Comparison of ENCODE assay signal across 11 cellular contexts in the genomic region with DNA sequence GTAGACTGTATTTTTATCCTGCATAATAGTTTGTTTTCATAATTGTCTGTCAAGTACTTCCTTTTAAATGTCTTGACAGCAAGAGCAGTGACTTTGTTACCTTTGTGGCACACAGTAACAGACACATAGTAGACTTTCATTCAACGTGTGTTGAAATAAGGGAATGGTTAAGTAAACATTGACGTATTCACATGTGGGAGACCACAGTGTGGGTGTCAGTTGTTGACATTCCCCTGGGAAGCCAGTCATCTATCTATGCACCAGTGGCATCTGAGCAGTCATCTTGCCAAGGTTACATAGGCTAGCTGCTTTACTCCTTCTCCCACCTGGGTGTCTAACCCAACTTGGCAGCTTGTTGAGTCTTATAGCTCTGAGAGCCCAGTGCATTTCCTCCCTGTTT. TPM values are rescaled to one million over a fixed set of nuclear protein-coding genes. Genes with fewer than 3 reads are reported as not detected.
DNase-seq lines count a peak whose midpoint lies in the region; ATAC-seq, FAIRE-seq and TF ChIP-seq lines count a peak whose summit lies in the region.
"Had no signal": no experiment of that assay in that cellular context is flagged by ENCODE, and none has a peak within 500 bp of the region (broad histone marks: within the 10 kb centered on the region; RNA-seq: fewer than 3 reads in every experiment).

No MANE protein-coding gene starts in this region.

- no peaks in the 10 kb centered on the region for H3K9me3 ChIP-seq in A549
- H3K9me3 ChIP-seq: MG63, thyroid gland had no signal

- H3K9me3 Mint-ChIP-seq in glutamatergic neuron (ENCODE audit: unreplicated experiment): peaks cover 9% of the 10 kb centered on the region

- H3K27ac Mint-ChIP-seq in glutamatergic neuron (ENCODE audit: unreplicated experiment): peak overlapping the region; percentile 95

- H3K4me3 Mint-ChIP-seq in glutamatergic neuron (ENCODE audit: unreplicated experiment): peak overlapping the region; percentile 94

- no peak for FAIRE-seq in A549 (lab: Jason Lieb, UNC)

- no peak for TF ChIP-seq EP300 in A549 (IDR thresholded peaks at IDR 0.05)

- ATAC-seq in A549 (no peak), GM21381 (IDR thresholded peaks at IDR 0.05; ENCODE audit: unreplicated experiment) (no peak), left lobe of liver (no peak)

- no peak for TF ChIP-seq POLR2A in A549 (IDR thresholded peaks at IDR 0.05; ENCODE audit: low read length)

- no peak overlapping the region for H3K4me3 ChIP-seq in A549

- TF ChIP-seq CTCF in A549 (IDR thresholded peaks at IDR 0.05) (no peak), VCaP (conservative IDR thresholded peaks at IDR 0.05) (no peak), glutamatergic neuron (IDR thresholded peaks at IDR 0.05; ENCODE audit: partially characterized antibody, unreplicated experiment) (no peak)

- peak in 1 of 2 experiments; percentile 19 for DNase-seq in A549 (ENCODE audit: low read depth in 1 of 2, low spot score in 1 of 2)
- peak; percentile 6 for DNase-seq in DMS53 treated with DMSO at 0.1 percent for 48 hours (lab: John Stamatoyannopoulos, UW; ENCODE audit: unreplicated experiment)
- DNase-seq in glutamatergic neuron: no peak
- no peak for DNase-seq in ecto neural progenitor cell (ENCODE audit: low spot score)
- no peak for DNase-seq in left lobe of liver (ENCODE audit: low spot score)
- no peak for DNase-seq in NCI-H1694 treated with DMSO at 0.1 percent for 48 hours (lab: John Stamatoyannopoulos, UW)
- DNase-seq: DMS79 treated with DMSO at 0.1 percent for 48 hours, MG63, thyroid gland had no signal

- CTCF ChIA-PET in A549 (lab: Yijun Ruan, JAX): interaction anchor here (0.8 to 2.6 kb wide), 5 partner anchors 20 to 253 kb away, joined by 3 to 12 read pairs (median 3); partner anchors contain the start of gene ABCB10

- TF ChIP-seq RAD21 in A549 (conservative IDR thresholded peaks at IDR 0.05 in 1 of 2, IDR thresholded peaks at IDR 0.05 in 1 of 2): no peak

- 44% methylated on average over 2 of the region's 2 CpGs for WGBS in A549 (ENCODE audit: missing lambda C conversion rate)

- H3K4me1 Mint-ChIP-seq in glutamatergic neuron (ENCODE audit: low read depth, unreplicated experiment): peaks cover 10% of the 10 kb centered on the region

- peaks cover 6% of the 10 kb centered on the region for H3K27me3 Mint-ChIP-seq in glutamatergic neuron (ENCODE audit: unreplicated experiment)

- peak overlapping the region; percentile 85 for H3K4me2 ChIP-seq in A549

- H3K4me1 ChIP-seq in A549: peaks cover 18% of the 10 kb centered on the region

- no peaks in the 10 kb centered on the region for H3K36me3 Mint-ChIP-seq in glutamatergic neuron (ENCODE audit: unreplicated experiment)

- POLR2A ChIA-PET in A549 (lab: Yijun Ruan, JAX): interaction anchor here (2.4 kb wide), 1 partner anchor 49 kb away, joined by 19 read pairs; the partner anchor contains the start of gene ABCB10

- no peak overlapping the region for H3K27ac ChIP-seq in A549
- H3K27ac ChIP-seq in VCaP: peak overlapping the region; percentile 88

TF ChIP-seq in A549, 52 proteins besides CTCF, POLR2A, EP300 and RAD21:
- no peak for TF ChIP-seq EHF (CRISPR knock-in tag; IDR thresholded peaks at IDR 0.05)

RNA-seq across cellular contexts. Expression of gene NUP133, which starts 1.4 kb away (rescaled TPM):
- polyA plus RNA-seq in A549 (2011; rRNA removed) (43.2 and 45.9 TPM in 2 replicates), A549 (2017; fragmentation: RNase III; extraction: RNeasy Plus Mini Kit Qiagen cat#74134 plus additional on column Dnase treatment) (19.7 to 20.6 TPM (median 19.8 TPM) in 3 replicates)
- 9.5 and 17.0 TPM in 2 replicates for polyA plus RNA-seq in A549 (2012; cell fraction: cytosol; rRNA removed)
- polyA plus RNA-seq in A549 (2012; cell fraction: nucleus; rRNA removed): 13.1 and 14.9 TPM in 2 replicates
- polyA minus RNA-seq in A549 (2011; rRNA and poly(A)+ RNA removed): 31.2 and 33.7 TPM in 2 replicates
- total RNA-seq in glutamatergic neuron (ENCODE audit: unreplicated experiment) (42.9 TPM), left lobe of liver (12.1 TPM)

RNA-seq across cellular contexts. Expression of gene ABCB10, which starts 48.9 kb away (rescaled TPM):
- polyA plus RNA-seq in A549 (2011; rRNA removed) (15.1 and 16.3 TPM in 2 replicates), A549 (2017; fragmentation: RNase III; extraction: RNeasy Plus Mini Kit Qiagen cat#74134 plus additional on column Dnase treatment) (12.5 to 13.9 TPM (median 12.9 TPM) in 3 replicates)
- 6.3 and 8.9 TPM in 2 replicates for polyA plus RNA-seq in A549 (2012; cell fraction: cytosol; rRNA removed)
- 6.9 and 9.6 TPM in 2 replicates for polyA plus RNA-seq in A549 (2012; cell fraction: nucleus; rRNA removed)
- 13.7 and 14.3 TPM in 2 replicates for polyA minus RNA-seq in A549 (2011; rRNA and poly(A)+ RNA removed)
- total RNA-seq in glutamatergic neuron (ENCODE audit: unreplicated experiment) (15.0 TPM), left lobe of liver (16.4 TPM)
